In the genomic region with DNA sequence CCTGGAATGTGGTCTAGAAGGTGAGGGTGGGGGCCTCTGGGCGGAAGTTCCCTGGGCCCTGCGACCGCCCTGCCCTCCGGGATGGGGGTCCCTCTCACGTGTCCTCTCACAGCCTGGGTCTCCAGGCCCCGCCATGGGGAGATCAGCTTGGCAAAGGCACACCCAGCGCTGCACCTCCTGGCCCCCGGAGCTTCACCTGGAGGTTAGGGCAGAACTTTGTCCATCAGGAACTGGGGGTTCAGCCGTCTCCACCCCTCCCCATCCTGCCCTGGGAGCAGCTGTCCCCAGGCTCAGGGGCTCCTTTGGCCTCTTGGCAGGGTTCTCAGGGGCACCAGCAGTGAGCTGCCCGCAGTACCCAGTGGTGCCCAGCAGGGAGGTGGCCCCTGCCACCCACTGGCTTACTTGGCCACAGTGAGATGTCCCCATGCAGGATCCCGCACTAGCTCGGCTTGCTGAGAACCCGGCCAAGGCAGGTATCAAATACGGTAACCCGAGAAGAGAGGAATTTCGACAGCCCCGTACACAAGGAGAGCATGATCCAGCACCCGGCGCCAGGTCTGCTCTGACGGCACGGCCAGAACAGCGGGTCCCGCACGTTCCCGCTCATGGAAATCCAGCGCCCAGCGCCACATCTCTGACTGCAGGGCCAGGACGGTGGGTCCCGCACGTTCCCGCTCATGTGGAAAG, we compare ENCODE assay signal across 11 cellular contexts. TPM values are rescaled to one million over a fixed set of nuclear protein-coding genes. Genes with fewer than 3 reads are reported as not detected.
DNase-seq lines count a peak whose midpoint lies in the region; ATAC-seq and TF ChIP-seq lines count a peak whose summit lies in the region.
"Had no signal": no experiment of that assay in that cellular context is flagged by ENCODE, and none has a peak within 500 bp of the region (broad histone marks: within the 10 kb centered on the region; RNA-seq: fewer than 3 reads in every experiment).

No MANE protein-coding gene starts in this region.

- no peaks in the 10 kb centered on the region for H3K36me3 Mint-ChIP-seq in activated CD4-positive, alpha-beta T cell treated with anti-CD3 and anti-CD28 coated beads for 36 hours (ENCODE audit: low read depth)

- H3K36me3 ChIP-seq in NT2/D1 (ENCODE audit: insufficient read depth, insufficient read length, low read length): no peaks in the 10 kb centered on the region
- H3K36me3 ChIP-seq in heart right ventricle: no peaks in the 10 kb centered on the region
- no peaks in the 10 kb centered on the region for H3K36me3 ChIP-seq in sigmoid colon

- H3K9me3 Mint-ChIP-seq in activated CD4-positive, alpha-beta T cell treated with anti-CD3 and anti-CD28 coated beads for 36 hours (ENCODE audit: low read depth): no peaks in the 10 kb centered on the region

- WGBS in heart right ventricle, 2 donors: 44 to 51% methylated on average over 31 of the region's 31 CpGs
- 41 to 63% methylated on average over 31 of the region's 31 CpGs for WGBS in sigmoid colon, 2 donors

- POLR2A ChIA-PET in activated CD4-positive, alpha-beta T cell treated with anti-CD3 and anti-CD28 coated beads for 36 hours (lab: Charles Lee): no interaction called here

- H3K27me3 ChIP-seq in NT2/D1 (ENCODE audit: insufficient read depth, insufficient read length): no peaks in the 10 kb centered on the region
- H3K27me3 ChIP-seq in heart right ventricle: peaks cover 0 to 36% (median 13%) of the 10 kb centered on the region in 7 donors
- H3K27me3 ChIP-seq in sigmoid colon: peaks cover 0 to 31% (median 6%) of the 10 kb centered on the region in 3 donors

- no peaks in the 10 kb centered on the region for H3K27me3 Mint-ChIP-seq in activated CD4-positive, alpha-beta T cell treated with anti-CD3 and anti-CD28 coated beads for 36 hours

- TF ChIP-seq CTCF in GM12875 (IDR thresholded peaks at IDR 0.05; ENCODE audit: borderline replicate concordance, insufficient read depth, low read depth, low read length) (0 out of 2 replicates have a peak, but pooled peaks have one; percentile 12), heart right ventricle (IDR thresholded peaks at IDR 0.05) (peak in 2 of 9 donors; percentile 11 to 16), sigmoid colon (IDR thresholded peaks at IDR 0.05) (no peak), foreskin fibroblast (IDR thresholded peaks at IDR 0.05; ENCODE audit: low read depth, low read length) (no peak)

- H3K9me3 ChIP-seq in NT2/D1 (ENCODE audit: insufficient read depth, low read length) (0 out of 2 replicates have a peak, but pooled peaks cover 5% of the 10 kb centered on the region), heart right ventricle (no peaks in the 10 kb centered on the region), sigmoid colon (no peaks in the 10 kb centered on the region)

- no peak for TF ChIP-seq EP300 in sigmoid colon (IDR thresholded peaks at IDR 0.05)

- H3K27ac ChIP-seq in heart right ventricle: no peak overlapping the region
- no peak overlapping the region for H3K27ac ChIP-seq in sigmoid colon
- H3K27ac ChIP-seq: HL-60 had no signal

- CTCF ChIA-PET in activated CD4-positive, alpha-beta T cell treated with anti-CD3 and anti-CD28 coated beads for 36 hours (lab: Charles Lee): no interaction called here

- peak; percentile 14 to 53 (median 40) for ATAC-seq in heart right ventricle
- no peak for ATAC-seq in activated CD4-positive, alpha-beta T cell treated with anti-CD3 and anti-CD28 coated beads for 36 hours
- ATAC-seq in GM18868 (IDR thresholded peaks at IDR 0.05; ENCODE audit: unreplicated experiment): no peak

- intact Hi-C loops in heart right ventricle (cut with DNase I): no loop called here
- intact Hi-C loops in sigmoid colon (cut with DNase I): no loop called here
- intact Hi-C loops in activated CD4-positive, alpha-beta T cell treated with anti-CD3 and anti-CD28 coated beads for 36 hours (cut with DNase I, micrococcal nuclease): no loop called here

- DNase-seq in NT2/D1 (ENCODE audit: low read depth, low spot score) (no peak), heart right ventricle (no peak), sigmoid colon (peak; percentile 60), foreskin fibroblast (no peak)
- no peak for DNase-seq in activated CD4-positive, alpha-beta T cell treated with anti-CD3 and anti-CD28 coated beads for 36 hours
- DNase-seq: activated CD4-positive, alpha-beta T cell treated with anti-CD3 and anti-CD28 coated beads for 4 hours; amygdala; NCI-H774 had no signal

- H3K9ac ChIP-seq in NT2/D1 (ENCODE audit: insufficient read length, low read depth): peak overlapping the region; percentile 1

- no peak for TF ChIP-seq POLR2A in sigmoid colon (IDR thresholded peaks at IDR 0.05)

- no peak overlapping the region for H3K4me3 Mint-ChIP-seq in activated CD4-positive, alpha-beta T cell treated with anti-CD3 and anti-CD28 coated beads for 36 hours

- no peak overlapping the region for H3K27ac Mint-ChIP-seq in activated CD4-positive, alpha-beta T cell treated with anti-CD3 and anti-CD28 coated beads for 36 hours

- H3K4me3 ChIP-seq in GM12875 (ENCODE audit: low read depth, low read length) (no peak overlapping the region), NT2/D1 (ENCODE audit: insufficient read length, low read depth) (no peak overlapping the region), heart right ventricle (no peak overlapping the region), sigmoid colon (no peak overlapping the region), foreskin fibroblast (ENCODE audit: low read depth in 1 of 2, low read length in 2 of 2) (no peak overlapping the region)

- H3K4me1 Mint-ChIP-seq in activated CD4-positive, alpha-beta T cell treated with anti-CD3 and anti-CD28 coated beads for 36 hours: peaks cover 3% of the 10 kb centered on the region

- H3K4me1 ChIP-seq in NT2/D1 (ENCODE audit: insufficient read depth, insufficient read length) (peaks cover 16% of the 10 kb centered on the region), heart right ventricle (peaks cover 0 to 14% (median 0%) of the 10 kb centered on the region in 9 donors), sigmoid colon (peaks cover 0 to 5% (median 2%) of the 10 kb centered on the region in 4 donors)

RNA-seq across cellular contexts. Expression of a gene that starts 36.7 kb away (rescaled TPM):
- 10 to 100 TPM in 3 of 10 donors, 1 to 10 TPM in 7; 6.3 to 13.9 (median 9.3) TPM for total RNA-seq in heart right ventricle
- 10 to 100 TPM in 1 of 2 donors, 1 to 10 TPM in 1; 7.2 to 10.7 TPM for polyA plus RNA-seq in heart right ventricle
- 10 to 100 TPM; 10.3 to 16.1 (median 11.8) TPM for total RNA-seq in sigmoid colon
- polyA plus RNA-seq in sigmoid colon: 10 to 100 TPM in 1 of 3 donors, 1 to 10 TPM in 2; 3.9 to 16.2 (median 5.4) TPM
- 10 to 100 TPM; 51.7 to 53.4 TPM for total RNA-seq in activated CD4-positive, alpha-beta T cell treated with anti-CD3 and anti-CD28 coated beads for 36 hours

RNA-seq across cellular contexts. Expression of a gene that starts 38.9 kb away (rescaled TPM):
- total RNA-seq in heart right ventricle (100 to 1,000 TPM in 1 of 10 donors, 10 to 100 TPM in 9; 54.6 to 110 (median 66.5) TPM), sigmoid colon (10 to 100 TPM; 18.9 to 26.6 (median 19.8) TPM)
- polyA plus RNA-seq in heart right ventricle (10 to 100 TPM; 19.7 to 20.7 TPM), sigmoid colon (10 to 100 TPM; 14.4 to 48.5 (median 33.3) TPM)
- 10 to 100 TPM; 73.5 to 90.7 TPM for total RNA-seq in activated CD4-positive, alpha-beta T cell treated with anti-CD3 and anti-CD28 coated beads for 36 hours

RNA-seq across cellular contexts. Expression of a gene that starts 50.0 kb away (rescaled TPM):
- total RNA-seq in heart right ventricle (10 to 100 TPM; 33.0 to 50.2 (median 39.2) TPM), sigmoid colon (1 to 10 TPM; 7.1 to 9.7 (median 7.8) TPM)
- polyA plus RNA-seq in heart right ventricle (10 to 100 TPM; 44.4 to 61.2 TPM), sigmoid colon (100 to 1,000 TPM in 2 of 3 donors, 10 to 100 TPM in 1; 76.0 to 167 (median 101) TPM)
- total RNA-seq in activated CD4-positive, alpha-beta T cell treated with anti-CD3 and anti-CD28 coated beads for 36 hours: 10 to 100 TPM; 29.9 to 30.9 TPM

Comparison
In these comparisons a context has a peak if more than half of its experiments do, and no peak if none do; other contexts are left out.
1. ATAC-seq: peak in heart right ventricle (8 of 8); none in activated CD4-positive, alpha-beta T cell treated with anti-CD3 and anti-CD28 coated beads for 36 hours (single experiment) and GM18868 (single experiment).